In genomic region chr13:110711778-110712070, GRCh38 we compare ENCODE assay signal across 8 cellular contexts. TPM values are rescaled to one million over a fixed set of nuclear protein-coding genes. Genes with fewer than 3 reads are reported as not detected.
DNase-seq lines count a peak whose midpoint lies in the region; ATAC-seq and TF ChIP-seq lines count a peak whose summit lies in the region.

No MANE protein-coding gene starts in this region.

- TF ChIP-seq RAD21 in IMR-90 (IDR thresholded peaks at IDR 0.05; ENCODE audit: low read length) = no peak
- no peak for TF ChIP-seq RAD21 in liver (IDR thresholded peaks at IDR 0.05)

- POLR2A ChIA-PET in IMR-90 (lab: Charles Lee; ENCODE audit: unreplicated experiment) = interaction anchor here (0.6 to 1.2 kb wide), 5 partner anchors 10 to 113 kb away, joined by 3 to 10 read pairs (median 4); partner anchors contain the start of gene NAXD

- H3K56ac ChIP-seq in IMR-90 (ENCODE audit: extremely low read depth, insufficient read depth, low read length) = peak overlapping the region; percentile 94

- peak overlapping the region; percentile 99; the same call in 1 of the 2 replicates for H4K91ac ChIP-seq in IMR-90 (ENCODE audit: insufficient read depth, low read depth, low read length)

- peak overlapping the region; percentile 91 for H2AK9ac ChIP-seq in IMR-90 (replicated peaks; ENCODE audit: low read depth, low read length, poor library complexity)

- TF ChIP-seq CTCF in IMR-90 (conservative IDR thresholded peaks at IDR 0.05; ENCODE audit: low read depth, low read length) (no peak), astrocyte of the spinal cord (IDR thresholded peaks at IDR 0.05; ENCODE audit: low read depth, low read length) (no peak), liver (IDR thresholded peaks at IDR 0.05; ENCODE audit: low read depth, low read length, missing input control) (no peak), tibial nerve (IDR thresholded peaks at IDR 0.05) (no peak)

- H4K20me1 ChIP-seq in BLaER1 = peaks cover 16% of the 10 kb centered on the region
- peaks cover 16% of the 10 kb centered on the region for H4K20me1 ChIP-seq in IMR-90 (ENCODE audit: insufficient read depth, low read length)

- TF ChIP-seq POLR2A in IMR-90 (IDR thresholded peaks at IDR 0.05; ENCODE audit: low read depth, low read length) (no peak), tibial nerve (IDR thresholded peaks at IDR 0.05) (no peak)

- no peak overlapping the region for H2AFZ ChIP-seq in IMR-90 (replicated peaks; ENCODE audit: low read length, poor library complexity)

- no peak for TF ChIP-seq EP300 in tibial nerve (IDR thresholded peaks at IDR 0.05)

- intact Hi-C loops in IMR-90 (cut with micrococcal nuclease) = loop anchor here (2.0 kb wide), 1 partner anchor 95 kb away; no protein-coding TSS in a partner anchor

- ATAC-seq in IMR-90 (ENCODE audit: low read depth) = no peak
- ATAC-seq in esophagus mucosa = no peak

- H3K9me3 ChIP-seq in BLaER1 = no peaks in the 10 kb centered on the region
- no peaks in the 10 kb centered on the region for H3K9me3 ChIP-seq in IMR-90 (ENCODE audit: control insufficient read depth, insufficient read depth, low read length)
- no peaks in the 10 kb centered on the region for H3K9me3 ChIP-seq in liver (ENCODE audit: control insufficient read depth in 4 of 4, low read length in 3 of 4)
- H3K9me3 ChIP-seq in tibial nerve = no peaks in the 10 kb centered on the region

- H3K9ac ChIP-seq in BLaER1 = peak overlapping the region; percentile 94
- peak overlapping the region; percentile 92 for H3K9ac ChIP-seq in IMR-90 (ENCODE audit: low read depth, low read length)
- peak overlapping the region; percentile 55 to 97 for H3K9ac ChIP-seq in liver (ENCODE audit: low read depth in 1 of 2, low read length in 2 of 2)

- WGBS in IMR-90 (ENCODE audit: extremely low coverage in 2 of 2, insufficient read length in 1 of 2), 2 experiments = no CpG with 5 or more reads among the region's 6 CpGs
- 2% methylated on average over 6 of the region's 6 CpGs for WGBS in liver
- 2% methylated on average over 6 of the region's 6 CpGs for WGBS in tibial nerve, 2 donors

- H3K36me3 ChIP-seq in BLaER1 (no peaks in the 10 kb centered on the region), IMR-90 (ENCODE audit: control insufficient read depth, insufficient read depth, low read length) (no peaks in the 10 kb centered on the region), liver (ENCODE audit: control insufficient read depth in 4 of 4, insufficient read depth in 3 of 4, low read depth in 1 of 4, low read length in 3 of 4) (no peaks in the 10 kb centered on the region), tibial nerve (no peaks in the 10 kb centered on the region)

- H4K5ac ChIP-seq in IMR-90 (ENCODE audit: low read depth, low read length) = peak overlapping the region; percentile 76

- H2BK15ac ChIP-seq in IMR-90 (ENCODE audit: low read depth, low read length) = 0 out of 3 replicates have a peak overlapping the region, but pooled peaks have one; percentile 13

- H3K23ac ChIP-seq in IMR-90 (ENCODE audit: low read depth, low read length) = peak overlapping the region; percentile 86

- BruUV-seq in IMR-90 (replicated peaks; lab: Mats Ljungman, UMichigan) = TSS peak; percentile 76

- H3K9me1 ChIP-seq in IMR-90 (ENCODE audit: insufficient read depth, low read length) = peaks cover 4% of the 10 kb centered on the region

- H3K27ac ChIP-seq in BLaER1 (peak overlapping the region; percentile 97), IMR-90 (ENCODE audit: insufficient read depth, low read length) (peak overlapping the region; percentile 89), liver (ENCODE audit: low read depth in 1 of 2, low read length in 2 of 2) (peak overlapping the region; percentile 100), tibial nerve (peak overlapping the region; percentile 98 to 100 (median 99))

- DNase-seq in IMR-90 = no peak
- peak; percentile 41 for DNase-seq in astrocyte of the spinal cord (ENCODE audit: low read depth, low spot score)
- no peak for DNase-seq in tibial nerve (ENCODE audit: low spot score in 2 of 2)
- no peak for DNase-seq in cerebellar nuclear complex (lab: John Stamatoyannopoulos, UW)
- no peak for DNase-seq in activated CD4-positive, alpha-beta T cell treated with anti-CD3 and anti-CD28 coated beads for 4 hours

- peak overlapping the region; percentile 77 for H2AK5ac ChIP-seq in IMR-90 (ENCODE audit: low read depth, low read length)

- dilution Hi-C loops in IMR-90 (cut with HindIII; ENCODE audit: low sequenced_read_pairs, unreplicated experiment) = no loop called here

- in situ Hi-C loops in IMR-90 (cut with MboI; ENCODE audit: low sequenced_read_pairs) (no loop called here), astrocyte of the spinal cord (cut with HindIII; ENCODE audit: low sequenced_read_pairs) (no loop called here)

- H2BK120ac ChIP-seq in IMR-90 (ENCODE audit: low read depth, low read length) = peak overlapping the region; percentile 30

- CTCF ChIA-PET in IMR-90 (lab: Yijun Ruan, JAX) = no interaction called here

- H4K8ac ChIP-seq in IMR-90 (ENCODE audit: low read depth in 2 of 2, low read length in 2 of 2) = peak overlapping the region; percentile 87 to 94

- peaks cover 34% of the 10 kb centered on the region for H3K4me1 ChIP-seq in BLaER1
- no peaks in the 10 kb centered on the region; the same call in 1 of the 2 replicates for H3K4me1 ChIP-seq in IMR-90 (ENCODE audit: control insufficient read depth, insufficient read depth, low read length)
- H3K4me1 ChIP-seq in liver (ENCODE audit: control insufficient read depth in 4 of 4, insufficient read depth in 4 of 4, low read length in 3 of 4) = peaks cover 2 to 25% (median 10%) of the 10 kb centered on the region in 4 donors
- peaks cover 0 to 26% (median 6%) of the 10 kb centered on the region in 4 donors for H3K4me1 ChIP-seq in tibial nerve

- peak overlapping the region; percentile 71 for H3K18ac ChIP-seq in IMR-90 (ENCODE audit: low read depth, low read length)

- H3K27me3 ChIP-seq in BLaER1 (no peaks in the 10 kb centered on the region), IMR-90 (ENCODE audit: control insufficient read depth, insufficient read depth, low read length) (no peaks in the 10 kb centered on the region), liver (ENCODE audit: control insufficient read depth in 4 of 4, insufficient read depth in 4 of 4, low read length in 3 of 4) (no peaks in the 10 kb centered on the region), tibial nerve (no peaks in the 10 kb centered on the region)

- H3K4ac ChIP-seq in IMR-90 (ENCODE audit: low read depth, low read length) = peak overlapping the region; percentile 80

- peak overlapping the region; percentile 85 for H3K14ac ChIP-seq in IMR-90 (replicated peaks; ENCODE audit: low read depth, low read length)

- H2BK5ac ChIP-seq in IMR-90 (ENCODE audit: low read depth, low read length, poor library complexity, severe bottlenecking) = peak overlapping the region; percentile 76

- H2BK20ac ChIP-seq in IMR-90 (ENCODE audit: low read depth, low read length) = 0 out of 2 replicates have a peak overlapping the region, but pooled peaks have one; percentile 16

- H3K79me1 ChIP-seq in IMR-90 (ENCODE audit: low read depth in 1 of 2, low read length in 2 of 2) = peaks cover 6 to 24% of the 10 kb centered on the region in 2 experiments; a peak in 3 of 4 replicates

- peak overlapping the region; percentile 78 for H3K4me2 ChIP-seq in BLaER1
- peak overlapping the region; percentile 80 for H3K4me2 ChIP-seq in IMR-90 (ENCODE audit: low read depth, low read length)

- peak overlapping the region; percentile 99 for H3K4me3 ChIP-seq in BLaER1
- H3K4me3 ChIP-seq in IMR-90 (ENCODE audit: insufficient read depth, low read depth, low read length) = peak overlapping the region; percentile 76
- peak overlapping the region; percentile 84 for H3K4me3 ChIP-seq in astrocyte of the spinal cord (ENCODE audit: low read depth, low read length)
- peak overlapping the region; percentile 73 to 96 (median 80) for H3K4me3 ChIP-seq in liver (ENCODE audit: low read depth in 1 of 3, low read length in 3 of 3)
- peak overlapping the region; percentile 80 to 93 (median 90) for H3K4me3 ChIP-seq in tibial nerve

TF ChIP-seq in IMR-90, 13 proteins besides CTCF, POLR2A, EP300 and RAD21 (continues in another document):
- TF ChIP-seq NFE2L2 (IDR thresholded peaks at IDR 0.05; ENCODE audit: low read depth, low read length) = no peak
- TF ChIP-seq ELK1 (IDR thresholded peaks at IDR 0.05; ENCODE audit: borderline replicate concordance, low read depth, low read length) = no peak

TF ChIP-seq in liver, 16 proteins besides CTCF, POLR2A, EP300 and RAD21:
- TF ChIP-seq EGR1 (IDR thresholded peaks at IDR 0.05; ENCODE audit: low read depth in 2 of 2) (no peak), JUND (IDR thresholded peaks at IDR 0.05) (peak in 1 of 2 donors; percentile 27)

RNA-seq across cellular contexts. Expression of gene ING1, which starts 1.8 kb away (rescaled TPM):
- total RNA-seq in IMR-90 (2012; rRNA removed) = 9.1 and 11.7 TPM in 2 replicates
- polyA plus RNA-seq in IMR-90 (2012; rRNA removed) = 13.5 and 17.5 TPM in 2 replicates
- polyA plus RNA-seq in IMR-90 (2012; cell fraction: cytosol; rRNA removed) = 12.9 and 25.4 TPM in 2 replicates
- polyA plus RNA-seq in IMR-90 (2012; cell fraction: nucleus; rRNA removed; ENCODE audit: low replicate concordance) = 22.3 and 33.7 TPM in 2 replicates
- total RNA-seq in liver = 10 to 100 TPM in 1 of 2 donors, 1 to 10 TPM in 1; 7.5 to 14.1 TPM
- polyA plus RNA-seq in liver = 10 to 100 TPM in 1 of 2 donors, 1 to 10 TPM in 1; 8.0 to 10.1 TPM
- total RNA-seq in tibial nerve = 10 to 100 TPM; 23.6 to 32.2 (median 28.3) TPM
- 4.3 TPM for total RNA-seq in esophagus mucosa

RNA-seq across cellular contexts. Expression of gene CARS2, which starts 5.8 kb away (rescaled TPM):
- total RNA-seq in IMR-90 (2012; rRNA removed) (71.4 and 76.2 TPM in 2 replicates), liver (10 to 100 TPM; 28.6 to 32.3 TPM), tibial nerve (10 to 100 TPM; 33.7 to 68.4 (median 64.3) TPM), esophagus mucosa (35.5 TPM)
- polyA plus RNA-seq in IMR-90 (2012; rRNA removed) (75.1 and 76.4 TPM in 2 replicates), liver (10 to 100 TPM; 30.5 to 44.0 TPM)
- 40.3 and 63.1 TPM in 2 replicates for polyA plus RNA-seq in IMR-90 (2012; cell fraction: cytosol; rRNA removed)
- 266 and 332 TPM in 2 replicates for polyA plus RNA-seq in IMR-90 (2012; cell fraction: nucleus; rRNA removed; ENCODE audit: low replicate concordance)
